8 cellular contexts compared by ENCODE assay signal in the genomic region with DNA sequence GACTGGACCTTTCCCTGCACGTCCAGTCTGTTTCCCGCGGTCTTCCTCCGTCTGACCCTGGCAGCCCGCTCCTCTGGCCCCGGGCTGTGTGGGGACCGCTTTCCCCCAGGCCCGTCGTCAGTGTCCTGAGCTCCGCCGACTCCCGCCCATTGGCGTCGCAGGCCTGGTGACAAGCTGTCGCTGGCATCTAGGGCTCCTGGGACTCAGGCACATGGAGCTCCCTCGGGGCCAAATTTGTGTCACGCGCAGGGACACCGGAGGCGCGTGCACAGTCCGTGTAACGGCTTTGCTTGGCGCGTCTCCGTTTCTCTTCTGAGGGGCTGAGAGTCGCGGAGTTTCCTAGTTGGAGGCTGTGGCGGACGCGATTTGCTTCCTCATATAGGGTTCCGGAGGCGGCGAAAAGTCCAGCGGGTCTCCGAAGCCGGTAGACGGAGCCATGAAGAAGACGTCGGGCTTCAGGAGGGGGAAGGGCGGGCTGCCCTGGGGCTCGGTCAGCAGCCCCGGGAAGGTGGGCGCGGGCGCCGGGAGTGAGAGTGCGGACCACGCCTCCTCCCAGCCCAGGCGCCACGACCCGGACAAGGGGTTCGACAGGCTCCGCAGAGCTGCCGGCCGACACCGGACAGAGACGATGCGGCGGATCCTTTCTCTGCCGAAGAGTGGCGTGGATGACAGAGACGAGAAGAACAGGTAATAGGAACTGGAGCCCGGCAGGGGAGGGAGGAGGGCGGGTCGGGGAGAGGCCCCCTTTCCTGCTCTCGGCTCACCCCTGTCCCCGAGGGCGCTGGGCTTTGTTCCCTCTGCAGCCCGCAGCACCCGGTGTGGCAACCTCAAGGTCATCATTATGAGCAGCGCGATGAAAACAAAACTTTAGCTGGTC. TPM values are rescaled to one million over a fixed set of nuclear protein-coding genes. Genes with fewer than 3 reads are reported as not detected.
A peak's percentile ranks its signal among the peaks of the same experiment; 100 is the strongest.
DNase-seq lines count a peak whose midpoint lies in the region; ATAC-seq, FAIRE-seq and TF ChIP-seq lines count a peak whose summit lies in the region.
"Not testable (repeated sequence)": the region's sequence is repeated elsewhere in the genome, so short reads cannot be mapped to it uniquely, and the experiment has no call there.

No MANE protein-coding gene starts in this region.

- ATAC-seq in HG03280 (IDR thresholded peaks at IDR 0.05; ENCODE audit: unreplicated experiment) (peak; percentile 33), Panc1 (peak; percentile 65), upper lobe of left lung (ENCODE audit: low FRiP score in 2 of 2) (peak; percentile 61 to 77)

- TF ChIP-seq EP300 in ovary (IDR thresholded peaks at IDR 0.05); upper lobe of left lung (IDR thresholded peaks at IDR 0.05): not testable (repeated sequence)

- intact Hi-C loops in Panc1 (cut with micrococcal nuclease; ENCODE audit: unreplicated experiment); activated naive CD4-positive, alpha-beta T cell treated with anti-CD3 and anti-CD28 coated beads for 36 hours (cut with micrococcal nuclease); ovary (cut with DNase I): not testable (repeated sequence)

- dilution Hi-C loops in keratinocyte (cut with MboI; ENCODE audit: extremely low pct_ligation_motif_present, low sequenced_read_pairs) = not testable (repeated sequence)

- H3K4me3 ChIP-seq in Panc1 (ENCODE audit: low read depth in 2 of 2, low read length in 2 of 2) (peak overlapping the region; percentile 28 to 40), epithelial cell of esophagus (ENCODE audit: low read length) (peak overlapping the region; percentile 36), keratinocyte (ENCODE audit: control insufficient read depth in 2 of 3, extremely low read depth in 1 of 3, insufficient read depth in 2 of 3, low read depth in 1 of 3, low read length in 3 of 3) (peak overlapping the region; percentile 29 to 34 (median 29)), ovary (peak overlapping the region; percentile 17), upper lobe of left lung (peak overlapping the region; percentile 10 to 50 (median 42))

- not testable (repeated sequence) for H4K20me1 ChIP-seq in keratinocyte (ENCODE audit: control insufficient read depth, extremely low read depth, insufficient read depth, low read length)

- TF ChIP-seq CTCF in GM10248 (IDR thresholded peaks at IDR 0.05; ENCODE audit: control extremely low read depth, extremely low read depth, low read depth, missing control alignments); Panc1 (IDR thresholded peaks at IDR 0.05); epithelial cell of esophagus (IDR thresholded peaks at IDR 0.05; ENCODE audit: insufficient read depth, low read depth, low read length, missing control alignments); keratinocyte (optimal IDR thresholded peaks at IDR 0.05 in 1 of 3, IDR thresholded peaks at IDR 0.05 in 1 of 3, conservative IDR thresholded peaks at IDR 0.05 in 1 of 3; ENCODE audit: extremely low read depth in 1 of 3, insufficient read depth in 2 of 3, low read length in 3 of 3); ovary (IDR thresholded peaks at IDR 0.05); upper lobe of left lung (IDR thresholded peaks at IDR 0.05): not testable (repeated sequence)

- not testable (repeated sequence) for H3K36me3 Mint-ChIP-seq in activated naive CD4-positive, alpha-beta T cell treated with anti-CD3 and anti-CD28 coated beads for 36 hours (ENCODE audit: low read depth)

- peaks cover 47% of the 10 kb centered on the region for H3K27me3 Mint-ChIP-seq in activated naive CD4-positive, alpha-beta T cell treated with anti-CD3 and anti-CD28 coated beads for 36 hours (ENCODE audit: low read depth)

- H3K4me1 ChIP-seq in Panc1 (ENCODE audit: control insufficient read depth, insufficient read depth, low read length); keratinocyte (ENCODE audit: control insufficient read depth, extremely low read depth, insufficient read depth, low read length); ovary (ENCODE audit: insufficient read depth): not testable (repeated sequence)
- peaks cover 0 to 12% (median 6%) of the 10 kb centered on the region in 4 donors for H3K4me1 ChIP-seq in upper lobe of left lung

- TF ChIP-seq POLR2A in ovary (IDR thresholded peaks at IDR 0.05); upper lobe of left lung (IDR thresholded peaks at IDR 0.05): not testable (repeated sequence)

- H3K27ac Mint-ChIP-seq in activated naive CD4-positive, alpha-beta T cell treated with anti-CD3 and anti-CD28 coated beads for 36 hours = not testable (repeated sequence)

- H3K9me3 ChIP-seq in Panc1 (ENCODE audit: control insufficient read depth, insufficient read depth, low read depth, low read length); keratinocyte (ENCODE audit: control insufficient read depth, low read depth, low read length); ovary; upper lobe of left lung: not testable (repeated sequence)

- not testable (repeated sequence) for H3K9me3 Mint-ChIP-seq in activated naive CD4-positive, alpha-beta T cell treated with anti-CD3 and anti-CD28 coated beads for 36 hours

- peak overlapping the region; percentile 67 for H3K4me2 ChIP-seq in keratinocyte (ENCODE audit: control insufficient read depth, extremely low read depth, insufficient read depth, low read depth, low read length)

- peak overlapping the region; percentile 22 for H2AFZ ChIP-seq in keratinocyte (ENCODE audit: control insufficient read depth, low read length)

- H3K9ac ChIP-seq in keratinocyte (ENCODE audit: control insufficient read depth, extremely low read depth, insufficient read depth, low read length) = not testable (repeated sequence)

- H3K27ac ChIP-seq in Panc1 (ENCODE audit: low read length); keratinocyte (ENCODE audit: control insufficient read depth, insufficient read depth, low read length); ovary; upper lobe of left lung: not testable (repeated sequence)

- DNase-seq in GM10248 (ENCODE audit: extremely low spot score) = peak; percentile 26
- not testable (repeated sequence) for DNase-seq in Panc1 (ENCODE audit: low read depth, low spot score); epithelial cell of esophagus (ENCODE audit: low read depth); keratinocyte (ENCODE audit: low read depth, low spot score)
- DNase-seq in activated naive CD4-positive, alpha-beta T cell treated with anti-CD3 and anti-CD28 coated beads for 36 hours = peak; percentile 33
- peak in 1 of 5 donors; percentile 33 for DNase-seq in ovary
- peak; percentile 58 to 85 for DNase-seq in upper lobe of left lung

- not testable (repeated sequence) for H3K9me1 ChIP-seq in keratinocyte (ENCODE audit: control insufficient read depth, extremely low read depth, insufficient read depth, low read length)

- POLR2A ChIA-PET in GM10248 (lab: Yijun Ruan, JAX); Panc1 (lab: Charles Lee): not testable (repeated sequence)

- FAIRE-seq in keratinocyte (lab: Jason Lieb, UNC) = not testable (repeated sequence)

- not testable (repeated sequence) for H3K4me1 Mint-ChIP-seq in activated naive CD4-positive, alpha-beta T cell treated with anti-CD3 and anti-CD28 coated beads for 36 hours (ENCODE audit: low read depth)

- H3K79me2 ChIP-seq in keratinocyte (ENCODE audit: control insufficient read depth, insufficient read depth, low read length) = not testable (repeated sequence)

- BruUV-seq in Panc1 (replicated peaks; lab: Mats Ljungman, UMichigan) = not testable (repeated sequence)

- CTCF ChIA-PET in GM10248 (lab: Yijun Ruan, JAX) = interaction anchor here (0.6 to 1.5 kb wide), 5 partner anchors 16 to 496 kb away, joined by 3 to 7 read pairs (median 3); no protein-coding TSS in a partner anchor
- CTCF ChIA-PET in Panc1 (lab: Charles Lee) = not testable (repeated sequence)
- CTCF ChIA-PET in activated naive CD4-positive, alpha-beta T cell treated with anti-CD3 and anti-CD28 coated beads for 36 hours (lab: Charles Lee) = interaction anchor here (0.6 to 0.7 kb wide), 2 partner anchors 78 to 231 kb away, joined by 3 to 4 read pairs; no protein-coding TSS in a partner anchor

- in situ Hi-C loops in Panc1 (cut with HindIII; ENCODE audit: low pct_unique_long_range_greater_than_20kb, low sequenced_read_pairs) = not testable (repeated sequence)

- not testable (repeated sequence) for H3K27me3 ChIP-seq in Panc1 (ENCODE audit: control insufficient read depth, insufficient read depth, low read length); ovary
- H3K27me3 ChIP-seq in keratinocyte (ENCODE audit: control insufficient read depth, extremely low read depth, insufficient read depth, low read length) = peaks cover 30% of the 10 kb centered on the region
- peaks cover 0 to 12% (median 5%) of the 10 kb centered on the region in 4 donors for H3K27me3 ChIP-seq in upper lobe of left lung

- 2 to 4% (median 3%) methylated on average over 50 to 70 of the region's 73 CpGs for WGBS in ovary, 3 donors
- WGBS in upper lobe of left lung, 2 donors = 3 to 24% methylated on average over 14 to 19 of the region's 73 CpGs

- peak overlapping the region; percentile 70 for H3K4me3 Mint-ChIP-seq in activated naive CD4-positive, alpha-beta T cell treated with anti-CD3 and anti-CD28 coated beads for 36 hours

- H3K36me3 ChIP-seq in Panc1 (ENCODE audit: control insufficient read depth, insufficient read depth, low read length); keratinocyte (ENCODE audit: control insufficient read depth in 2 of 2, extremely low read depth in 1 of 2, insufficient read depth in 2 of 2, low read length in 2 of 2); ovary; upper lobe of left lung: not testable (repeated sequence)

RNA-seq across cellular contexts. Expression of gene PARP4, which starts 29.1 kb away (rescaled TPM):
- total RNA-seq in Panc1 (2021; ENCODE audit: unreplicated experiment) (44.0 TPM), ovary (10 to 100 TPM; 20.9 to 42.7 (median 34.5) TPM), upper lobe of left lung (10 to 100 TPM; 63.7 to 89.1 (median 83.5) TPM)
- 21.7 TPM for polyA plus RNA-seq in Panc1 (2012; ENCODE audit: insufficient read length)
- 10 to 100 TPM; 10.1 to 10.9 TPM for total RNA-seq in activated naive CD4-positive, alpha-beta T cell treated with anti-CD3 and anti-CD28 coated beads for 36 hours
- polyA plus RNA-seq in keratinocyte (28.3 to 58.4 TPM (median 44.0 TPM) in 3 replicates), ovary (10 to 100 TPM; 12.8 to 53.7 TPM)
- 8.2 TPM for polyA plus RNA-seq in keratinocyte (2011; ENCODE audit: low read depth)
- polyA plus RNA-seq in keratinocyte (2011; cell fraction: cytosol; rRNA removed) = 21.8 and 36.9 TPM in 2 replicates
- polyA plus RNA-seq in keratinocyte (2011; cell fraction: nucleus; rRNA removed) = 61.4 and 68.4 TPM in 2 replicates
- polyA plus RNA-seq in keratinocyte (2012; ENCODE audit: low replicate concordance) = 6.4 and 37.9 TPM in 2 replicates
- 27.4 to 76.3 TPM (median 54.7 TPM) in 3 replicates for polyA minus RNA-seq in keratinocyte
- 27.2 TPM for polyA minus RNA-seq in keratinocyte (2011; cell fraction: cytosol; rRNA and poly(A)+ RNA removed)
- polyA minus RNA-seq in keratinocyte (2011; cell fraction: nucleus; rRNA and poly(A)+ RNA removed) = 56.9 and 84.5 TPM in 2 replicates
